17 cellular contexts compared by ENCODE assay signal in genomic region chr3:33019981-33020380, GRCh38.
"Had no signal": no experiment of that assay in that cellular context is flagged by ENCODE, and none has a peak within 500 bp of the region (broad histone marks: within the 10 kb centered on the region; RNA-seq: fewer than 3 reads in every experiment).

No MANE protein-coding gene starts in this region.

- DNase-seq: activated CD4-positive, CD25-positive, alpha-beta regulatory T cell; activated naive CD4-positive, alpha-beta T cell treated with Interleukin-2 at 50 U/mL for 16 hours; adrenal gland; caudate nucleus; colonic mucosa; effector CD4-positive, alpha-beta T cell; heart right ventricle; right lobe of liver; spleen; stimulated activated CD4-positive, alpha-beta T cell treated with anti-CD3 and anti-CD28 coated beads, Interleukin-1b, Interleukin-23, amount 100 ng/mL, for 48 hours; stimulated activated naive CD4-positive, alpha-beta T cell treated with Interleukin-2 at 50 U/mL for 16 hours; T-helper 1 cell; testis; upper lobe of right lung had no signal

- H3K4me1 ChIP-seq: adrenal gland, colonic mucosa, prostate gland, right lobe of liver, spleen, testis, upper lobe of right lung had no signal

- H3K9me3 ChIP-seq: adrenal gland, colonic mucosa, heart right ventricle, prostate gland, right lobe of liver, spleen, testis, upper lobe of right lung had no signal

- H3K27me3 ChIP-seq: adrenal gland, colonic mucosa, heart right ventricle, right lobe of liver, spleen, testis, upper lobe of right lung had no signal

- H3K4me1 Mint-ChIP-seq: nephron had no signal

- H3K9me3 Mint-ChIP-seq: nephron had no signal

- H3K4me3 ChIP-seq: adrenal gland, colonic mucosa, heart right ventricle, prostate gland, right lobe of liver, spleen, testis, upper lobe of right lung had no signal

- ATAC-seq: heart right ventricle, left lobe of liver, right lobe of liver, upper lobe of right lung had no signal

- H3K27ac Mint-ChIP-seq: nephron had no signal

- H3K27ac ChIP-seq: adrenal gland, colonic mucosa, prostate gland, right lobe of liver, spleen, testis, upper lobe of right lung had no signal

- H3K4me3 Mint-ChIP-seq: nephron had no signal
